13 cellular contexts compared by ENCODE assay signal in genomic region chrX:116240446-116240845, GRCh38.
DNase-seq lines count a peak whose midpoint lies in the region; ATAC-seq, FAIRE-seq and TF ChIP-seq lines count a peak whose summit lies in the region.
"Had no signal": no experiment of that assay in that cellular context is flagged by ENCODE, and none has a peak within 500 bp of the region (broad histone marks: within the 10 kb centered on the region; RNA-seq: fewer than 3 reads in every experiment).

No MANE protein-coding gene starts in this region.

- H3K9me3 Mint-ChIP-seq in stimulated activated naive B cell treated with anti-CD40 and anti-IgM and Interleukin-4, amounts not matched to agents 10 μg/mL and 1 μg/mL and 100 μg/mL, for 72 hours = peaks cover 2 to 6% of the 10 kb centered on the region in 2 donors

- H3K27ac Mint-ChIP-seq in stimulated activated naive B cell treated with anti-CD40 and anti-IgM and Interleukin-4, amounts not matched to agents 10 μg/mL and 1 μg/mL and 100 μg/mL, for 72 hours = no peak overlapping the region

- no peaks in the 10 kb centered on the region for H3K27me3 Mint-ChIP-seq in stimulated activated naive B cell treated with anti-CD40 and anti-IgM and Interleukin-4, amounts not matched to agents 10 μg/mL and 1 μg/mL and 100 μg/mL, for 72 hours

- H3K4me3 Mint-ChIP-seq in stimulated activated naive B cell treated with anti-CD40 and anti-IgM and Interleukin-4, amounts not matched to agents 10 μg/mL and 1 μg/mL and 100 μg/mL, for 72 hours = no peak overlapping the region

- ATAC-seq in A549 = no peak
- no peak for ATAC-seq in stimulated activated naive B cell treated with anti-CD40 and anti-IgM and Interleukin-4, amounts not matched to agents 10 μg/mL and 1 μg/mL and 100 μg/mL, for 72 hours (replicated peaks)
- no peak for ATAC-seq in HG03571 (IDR thresholded peaks at IDR 0.05; ENCODE audit: unreplicated experiment)
- ATAC-seq in activated CD4-positive, CD25-positive, alpha-beta regulatory T cell treated with anti-CD3 and anti-CD28 coated beads, Interleukin-2, amount 50 U/mL, for 24 hours = no peak

- H3K27me3 ChIP-seq in SJSA1 (replicated peaks) (no peaks in the 10 kb centered on the region), HAP-1 (ENCODE audit: low read depth) (no peaks in the 10 kb centered on the region; the same call in 1 of the 2 replicates)

- H3K4me3 ChIP-seq in A549 (no peak overlapping the region), SJSA1 (no peak overlapping the region), HAP-1 (no peak overlapping the region)
- H3K4me3 ChIP-seq: SK-N-MC had no signal

- DNase-seq in A549 (ENCODE audit: low read depth in 1 of 2, low spot score in 1 of 2) = peak in 1 of 2 experiments; percentile 22
- peak; percentile 80 for DNase-seq in NCI-H1105 (lab: John Stamatoyannopoulos, UW)
- DNase-seq in SJSA1 (ENCODE audit: low read depth in 1 of 2, low spot score in 2 of 2) = no peak
- DNase-seq in iris pigment epithelial cell (ENCODE audit: low read depth) = peak; percentile 17
- no peak for DNase-seq in stimulated activated naive B cell treated with anti-CD40 and anti-IgM and Interleukin-4, amounts not matched to agents 10 μg/mL and 1 μg/mL and 100 μg/mL, for 72 hours
- no peak for DNase-seq in HAP-1 (ENCODE audit: low spot score in 2 of 2)
- DNase-seq: DND-41, KBM-7, NCI-H524, WERI-Rb-1 had no signal

- H3K4me1 ChIP-seq in A549 (peaks cover 14% of the 10 kb centered on the region; the same call in 2 of the 3 replicates), SJSA1 (replicated peaks) (peaks cover 18% of the 10 kb centered on the region), HAP-1 (no peaks in the 10 kb centered on the region)

- no peaks in the 10 kb centered on the region for H3K36me3 Mint-ChIP-seq in stimulated activated naive B cell treated with anti-CD40 and anti-IgM and Interleukin-4, amounts not matched to agents 10 μg/mL and 1 μg/mL and 100 μg/mL, for 72 hours

- no peak for TF ChIP-seq RAD21 in A549 (conservative IDR thresholded peaks at IDR 0.05 in 1 of 2, IDR thresholded peaks at IDR 0.05 in 1 of 2)

- H3K4me2 ChIP-seq in A549 = peak overlapping the region; percentile 49

- 20% methylated on average over 3 of the region's 3 CpGs for WGBS in A549 (ENCODE audit: missing lambda C conversion rate)

- CTCF ChIA-PET in A549 (lab: Yijun Ruan, JAX) = no interaction called here

- H3K36me3 ChIP-seq in SJSA1 = no peaks in the 10 kb centered on the region
- no peaks in the 10 kb centered on the region for H3K36me3 ChIP-seq in HAP-1 (replicated peaks)
- H3K36me3 ChIP-seq: WERI-Rb-1 had no signal

- TF ChIP-seq CTCF in A549 (IDR thresholded peaks at IDR 0.05) = no peak

- in situ Hi-C loops in HAP-1 (cut with MboI; ENCODE audit: low sequenced_read_pairs) = no loop called here

- no peak for TF ChIP-seq POLR2A in A549 (IDR thresholded peaks at IDR 0.05; ENCODE audit: low read length)

- peak overlapping the region; percentile 59 to 67; a peak in 5 of 6 replicates for H3K27ac ChIP-seq in A549
- H3K27ac ChIP-seq in SJSA1 = 0 out of 2 replicates have a peak overlapping the region, but pooled peaks have one; percentile 15
- H3K27ac ChIP-seq: SK-N-MC, WERI-Rb-1 had no signal

- FAIRE-seq in A549 (lab: Jason Lieb, UNC) = peak; percentile 86

- no peak for TF ChIP-seq EP300 in A549 (IDR thresholded peaks at IDR 0.05)

- H3K4me1 Mint-ChIP-seq in stimulated activated naive B cell treated with anti-CD40 and anti-IgM and Interleukin-4, amounts not matched to agents 10 μg/mL and 1 μg/mL and 100 μg/mL, for 72 hours = no peaks in the 10 kb centered on the region

- POLR2A ChIA-PET in A549 (lab: Yijun Ruan, JAX) = no interaction called here

- H3K9me3 ChIP-seq in A549 (peaks cover 3% of the 10 kb centered on the region; the same call in 2 of the 3 replicates), SJSA1 (replicated peaks) (no peaks in the 10 kb centered on the region), HAP-1 (no peaks in the 10 kb centered on the region)

TF ChIP-seq in A549, 52 proteins besides CTCF, POLR2A, EP300 and RAD21:
- TF ChIP-seq HEYL (CRISPR knock-in tag; IDR thresholded peaks at IDR 0.05) (no peak), TFCP2L1 (CRISPR knock-in tag; IDR thresholded peaks at IDR 0.05) (no peak), ZSCAN20 (CRISPR knock-in tag; IDR thresholded peaks at IDR 0.05) (no peak), ZFP36 (IDR thresholded peaks at IDR 0.05; ENCODE audit: borderline replicate concordance, partially characterized antibody) (no peak), JUN (IDR thresholded peaks at IDR 0.05) (no peak), USF2 (IDR thresholded peaks at IDR 0.05) (no peak), CHD4 (IDR thresholded peaks at IDR 0.05; ENCODE audit: borderline replicate concordance) (no peak), JUNB (IDR thresholded peaks at IDR 0.05) (no peak), NPAS2 (CRISPR knock-in tag; IDR thresholded peaks at IDR 0.05; ENCODE audit: borderline replicate concordance) (no peak), CHD2 (IDR thresholded peaks at IDR 0.05; ENCODE audit: low read length, partially characterized antibody) (no peak), MYC (IDR thresholded peaks at IDR 0.05; ENCODE audit: borderline replicate concordance, low read length) (no peak)

Comparison
In these comparisons a context has a peak if more than half of its experiments do, and no peak if none do; other contexts are left out.
1. DNase-seq: peak in NCI-H1105 (single experiment) and iris pigment epithelial cell (single experiment); none in SJSA1 (0 of 2), stimulated activated naive B cell treated with anti-CD40 and anti-IgM and Interleukin-4, amounts not matched to agents 10 μg/mL and 1 μg/mL and 100 μg/mL, for 72 hours (single experiment) and HAP-1 (0 of 2).